1 cellular context compared by ENCODE assay signal in the genomic region with DNA sequence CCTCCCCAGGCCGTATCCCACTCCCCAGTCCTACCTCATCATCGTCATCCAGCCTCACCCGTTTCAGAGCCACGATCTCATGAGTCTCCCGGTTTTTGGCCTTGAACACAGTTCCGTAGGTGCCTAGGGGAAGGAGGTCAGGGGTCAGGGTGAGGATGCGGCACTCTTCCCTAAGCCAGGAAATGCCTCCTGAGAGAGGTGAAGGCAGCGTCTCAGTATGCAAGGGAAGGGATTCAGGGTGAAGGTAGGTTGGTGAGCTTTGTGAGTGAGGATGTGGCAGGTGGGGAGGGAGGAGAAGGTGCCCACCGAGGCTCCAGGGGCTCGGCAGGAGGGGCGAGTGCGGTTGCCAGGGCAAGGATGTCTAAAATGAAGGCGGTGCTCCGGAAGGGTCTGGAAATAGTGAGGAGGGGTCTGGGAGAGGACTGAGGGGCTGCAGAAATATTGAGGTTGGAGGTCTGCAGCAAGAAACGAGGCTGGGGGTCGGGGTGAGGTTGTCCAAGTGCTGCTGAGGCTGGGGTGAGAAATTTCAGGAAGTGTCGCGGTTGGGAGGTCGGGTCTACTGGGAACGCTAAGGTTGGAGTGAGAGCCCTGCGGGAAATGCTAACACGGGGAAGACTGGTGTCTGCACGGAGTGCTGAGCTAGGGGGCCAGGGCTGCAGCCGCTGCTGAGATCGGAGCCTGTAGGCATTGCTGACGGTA.
TF ChIP-seq lines count a peak whose summit lies in the region.

No MANE protein-coding gene starts in this region.

TF ChIP-seq in GM23338, 12 proteins besides CTCF, POLR2A, EP300 and RAD21:
- TF ChIP-seq, protein P1, sequence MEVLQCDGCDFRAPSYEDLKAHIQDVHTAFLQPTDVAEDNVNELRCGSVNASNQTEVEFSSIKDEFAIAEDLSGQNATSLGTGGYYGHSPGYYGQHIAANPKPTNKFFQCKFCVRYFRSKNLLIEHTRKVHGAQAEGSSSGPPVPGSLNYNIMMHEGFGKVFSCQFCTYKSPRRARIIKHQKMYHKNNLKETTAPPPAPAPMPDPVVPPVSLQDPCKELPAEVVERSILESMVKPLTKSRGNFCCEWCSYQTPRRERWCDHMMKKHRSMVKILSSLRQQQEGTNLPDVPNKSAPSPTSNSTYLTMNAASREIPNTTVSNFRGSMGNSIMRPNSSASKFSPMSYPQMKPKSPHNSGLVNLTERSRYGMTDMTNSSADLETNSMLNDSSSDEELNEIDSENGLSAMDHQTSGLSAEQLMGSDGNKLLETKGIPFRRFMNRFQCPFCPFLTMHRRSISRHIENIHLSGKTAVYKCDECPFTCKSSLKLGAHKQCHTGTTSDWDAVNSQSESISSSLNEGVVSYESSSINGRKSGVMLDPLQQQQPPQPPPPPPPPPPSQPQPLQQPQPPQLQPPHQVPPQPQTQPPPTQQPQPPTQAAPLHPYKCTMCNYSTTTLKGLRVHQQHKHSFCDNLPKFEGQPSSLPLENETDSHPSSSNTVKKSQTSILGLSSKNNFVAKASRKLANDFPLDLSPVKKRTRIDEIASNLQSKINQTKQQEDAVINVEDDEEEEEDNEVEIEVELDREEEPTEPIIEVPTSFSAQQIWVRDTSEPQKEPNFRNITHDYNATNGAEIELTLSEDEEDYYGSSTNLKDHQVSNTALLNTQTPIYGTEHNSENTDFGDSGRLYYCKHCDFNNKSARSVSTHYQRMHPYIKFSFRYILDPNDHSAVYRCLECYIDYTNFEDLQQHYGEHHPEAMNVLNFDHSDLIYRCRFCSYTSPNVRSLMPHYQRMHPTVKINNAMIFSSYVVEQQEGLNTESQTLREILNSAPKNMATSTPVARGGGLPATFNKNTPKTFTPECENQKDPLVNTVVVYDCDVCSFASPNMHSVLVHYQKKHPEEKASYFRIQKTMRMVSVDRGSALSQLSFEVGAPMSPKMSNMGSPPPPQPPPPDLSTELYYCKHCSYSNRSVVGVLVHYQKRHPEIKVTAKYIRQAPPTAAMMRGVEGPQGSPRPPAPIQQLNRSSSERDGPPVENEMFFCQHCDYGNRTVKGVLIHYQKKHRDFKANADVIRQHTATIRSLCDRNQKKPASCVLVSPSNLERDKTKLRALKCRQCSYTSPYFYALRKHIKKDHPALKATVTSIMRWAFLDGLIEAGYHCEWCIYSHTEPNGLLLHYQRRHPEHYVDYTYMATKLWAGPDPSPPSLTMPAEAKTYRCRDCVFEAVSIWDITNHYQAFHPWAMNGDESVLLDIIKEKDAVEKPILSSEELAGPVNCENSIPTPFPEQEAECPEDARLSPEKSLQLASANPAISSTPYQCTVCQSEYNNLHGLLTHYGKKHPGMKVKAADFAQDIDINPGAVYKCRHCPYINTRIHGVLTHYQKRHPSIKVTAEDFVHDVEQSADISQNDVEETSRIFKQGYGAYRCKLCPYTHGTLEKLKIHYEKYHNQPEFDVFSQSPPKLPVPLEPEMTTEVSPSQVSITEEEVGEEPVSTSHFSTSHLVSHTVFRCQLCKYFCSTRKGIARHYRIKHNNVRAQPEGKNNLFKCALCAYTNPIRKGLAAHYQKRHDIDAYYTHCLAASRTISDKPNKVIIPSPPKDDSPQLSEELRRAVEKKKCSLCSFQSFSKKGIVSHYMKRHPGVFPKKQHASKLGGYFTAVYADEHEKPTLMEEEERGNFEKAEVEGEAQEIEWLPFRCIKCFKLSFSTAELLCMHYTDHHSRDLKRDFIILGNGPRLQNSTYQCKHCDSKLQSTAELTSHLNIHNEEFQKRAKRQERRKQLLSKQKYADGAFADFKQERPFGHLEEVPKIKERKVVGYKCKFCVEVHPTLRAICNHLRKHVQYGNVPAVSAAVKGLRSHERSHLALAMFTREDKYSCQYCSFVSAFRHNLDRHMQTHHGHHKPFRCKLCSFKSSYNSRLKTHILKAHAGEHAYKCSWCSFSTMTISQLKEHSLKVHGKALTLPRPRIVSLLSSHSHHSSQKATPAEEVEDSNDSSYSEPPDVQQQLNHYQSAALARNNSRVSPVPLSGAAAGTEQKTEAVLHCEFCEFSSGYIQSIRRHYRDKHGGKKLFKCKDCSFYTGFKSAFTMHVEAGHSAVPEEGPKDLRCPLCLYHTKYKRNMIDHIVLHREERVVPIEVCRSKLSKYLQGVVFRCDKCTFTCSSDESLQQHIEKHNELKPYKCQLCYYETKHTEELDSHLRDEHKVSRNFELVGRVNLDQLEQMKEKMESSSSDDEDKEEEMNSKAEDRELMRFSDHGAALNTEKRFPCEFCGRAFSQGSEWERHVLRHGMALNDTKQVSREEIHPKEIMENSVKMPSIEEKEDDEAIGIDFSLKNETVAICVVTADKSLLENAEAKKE (CRISPR knock-in tag; IDR thresholded peaks at IDR 0.05): no peak
- TF ChIP-seq JUNB (IDR thresholded peaks at IDR 0.05; ENCODE audit: unreplicated experiment) (no peak), ZNF114 (CRISPR knock-in tag; IDR thresholded peaks at IDR 0.05) (no peak), POLR2AphosphoS5 (IDR thresholded peaks at IDR 0.05; ENCODE audit: low read depth) (no peak), EZH2 (IDR thresholded peaks at IDR 0.05; ENCODE audit: low read depth, unreplicated experiment) (no peak), ZNF331 (CRISPR knock-in tag; IDR thresholded peaks at IDR 0.05; ENCODE audit: low read depth) (no peak), STAT1 (IDR thresholded peaks at IDR 0.05; ENCODE audit: unreplicated experiment) (no peak), EZH2phosphoT487 (IDR thresholded peaks at IDR 0.05; ENCODE audit: unreplicated experiment) (no peak), CREB1 (CRISPR knock-in tag; IDR thresholded peaks at IDR 0.05; ENCODE audit: low read depth) (no peak), NANOG (IDR thresholded peaks at IDR 0.05; ENCODE audit: borderline replicate concordance) (no peak)
- TF ChIP-seq, protein P2, sequence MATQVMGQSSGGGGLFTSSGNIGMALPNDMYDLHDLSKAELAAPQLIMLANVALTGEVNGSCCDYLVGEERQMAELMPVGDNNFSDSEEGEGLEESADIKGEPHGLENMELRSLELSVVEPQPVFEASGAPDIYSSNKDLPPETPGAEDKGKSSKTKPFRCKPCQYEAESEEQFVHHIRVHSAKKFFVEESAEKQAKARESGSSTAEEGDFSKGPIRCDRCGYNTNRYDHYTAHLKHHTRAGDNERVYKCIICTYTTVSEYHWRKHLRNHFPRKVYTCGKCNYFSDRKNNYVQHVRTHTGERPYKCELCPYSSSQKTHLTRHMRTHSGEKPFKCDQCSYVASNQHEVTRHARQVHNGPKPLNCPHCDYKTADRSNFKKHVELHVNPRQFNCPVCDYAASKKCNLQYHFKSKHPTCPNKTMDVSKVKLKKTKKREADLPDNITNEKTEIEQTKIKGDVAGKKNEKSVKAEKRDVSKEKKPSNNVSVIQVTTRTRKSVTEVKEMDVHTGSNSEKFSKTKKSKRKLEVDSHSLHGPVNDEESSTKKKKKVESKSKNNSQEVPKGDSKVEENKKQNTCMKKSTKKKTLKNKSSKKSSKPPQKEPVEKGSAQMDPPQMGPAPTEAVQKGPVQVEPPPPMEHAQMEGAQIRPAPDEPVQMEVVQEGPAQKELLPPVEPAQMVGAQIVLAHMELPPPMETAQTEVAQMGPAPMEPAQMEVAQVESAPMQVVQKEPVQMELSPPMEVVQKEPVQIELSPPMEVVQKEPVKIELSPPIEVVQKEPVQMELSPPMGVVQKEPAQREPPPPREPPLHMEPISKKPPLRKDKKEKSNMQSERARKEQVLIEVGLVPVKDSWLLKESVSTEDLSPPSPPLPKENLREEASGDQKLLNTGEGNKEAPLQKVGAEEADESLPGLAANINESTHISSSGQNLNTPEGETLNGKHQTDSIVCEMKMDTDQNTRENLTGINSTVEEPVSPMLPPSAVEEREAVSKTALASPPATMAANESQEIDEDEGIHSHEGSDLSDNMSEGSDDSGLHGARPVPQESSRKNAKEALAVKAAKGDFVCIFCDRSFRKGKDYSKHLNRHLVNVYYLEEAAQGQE (IDR thresholded peaks at IDR 0.05; ENCODE audit: unreplicated experiment): no peak
- TF ChIP-seq, protein P3, sequence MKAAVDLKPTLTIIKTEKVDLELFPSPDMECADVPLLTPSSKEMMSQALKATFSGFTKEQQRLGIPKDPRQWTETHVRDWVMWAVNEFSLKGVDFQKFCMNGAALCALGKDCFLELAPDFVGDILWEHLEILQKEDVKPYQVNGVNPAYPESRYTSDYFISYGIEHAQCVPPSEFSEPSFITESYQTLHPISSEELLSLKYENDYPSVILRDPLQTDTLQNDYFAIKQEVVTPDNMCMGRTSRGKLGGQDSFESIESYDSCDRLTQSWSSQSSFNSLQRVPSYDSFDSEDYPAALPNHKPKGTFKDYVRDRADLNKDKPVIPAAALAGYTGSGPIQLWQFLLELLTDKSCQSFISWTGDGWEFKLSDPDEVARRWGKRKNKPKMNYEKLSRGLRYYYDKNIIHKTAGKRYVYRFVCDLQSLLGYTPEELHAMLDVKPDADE (IDR thresholded peaks at IDR 0.05): no peak
TF ChIP-seq in GM23338: peak in this region for 0.
